ENCODE assay signal across 8 cellular contexts in the genomic region with DNA sequence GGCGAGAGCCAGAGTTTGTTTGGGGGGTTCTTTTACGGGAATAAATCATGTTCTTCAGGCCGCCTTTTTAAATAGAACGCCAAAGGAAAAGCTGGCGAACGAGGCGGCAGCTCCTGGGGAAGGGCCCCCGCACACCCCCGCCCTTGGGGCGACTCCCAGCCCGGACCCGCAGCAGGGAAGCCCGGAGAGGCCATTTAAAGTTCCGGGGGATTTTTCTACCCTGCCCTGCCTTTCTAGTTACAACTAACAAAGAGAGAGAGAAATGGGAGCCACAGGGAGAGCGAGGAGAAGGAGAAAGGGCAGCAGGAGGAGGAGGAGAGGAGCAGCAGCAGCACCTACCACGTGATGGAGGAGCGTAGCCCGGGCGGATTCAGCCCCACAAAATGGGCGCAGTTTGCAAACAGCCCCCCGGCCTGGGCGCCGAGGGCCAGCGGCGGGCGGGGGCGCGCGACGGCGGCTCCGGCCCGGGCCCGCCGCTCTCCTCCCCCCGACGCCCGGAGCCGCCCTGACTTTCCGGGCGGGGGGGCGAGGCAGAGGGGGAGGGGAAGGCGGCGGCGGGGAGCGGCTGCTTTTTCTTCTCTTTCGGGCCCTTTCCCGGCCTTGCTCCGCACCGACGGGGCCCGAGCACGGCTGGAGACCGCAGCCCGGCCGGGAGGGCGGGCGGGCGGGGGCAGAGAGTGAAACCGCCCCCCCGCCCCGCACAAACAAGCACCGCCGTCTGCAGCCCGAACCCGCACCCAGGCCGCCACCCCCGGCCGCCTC. TPM values are rescaled to one million over a fixed set of nuclear protein-coding genes. Genes with fewer than 3 reads are reported as not detected.
DNase-seq lines count a peak whose midpoint lies in the region; ATAC-seq and TF ChIP-seq lines count a peak whose summit lies in the region.

No MANE protein-coding gene starts in this region.

- H3K27me3 Mint-ChIP-seq in neural crest cell (ENCODE audit: low read depth) = no peaks in the 10 kb centered on the region

- peaks cover 2% of the 10 kb centered on the region for H3K36me3 Mint-ChIP-seq in neural crest cell (ENCODE audit: low read depth)

- H3K4me1 Mint-ChIP-seq in neural crest cell = peaks cover 44% of the 10 kb centered on the region

- H3K27ac Mint-ChIP-seq in neural crest cell (ENCODE audit: unreplicated experiment) = peak overlapping the region; percentile 98

- TF ChIP-seq CTCF in fibroblast of villous mesenchyme (IDR thresholded peaks at IDR 0.05; ENCODE audit: insufficient read depth, low read depth, low read length) (no peak), neural crest cell (conservative IDR thresholded peaks at IDR 0.05) (no peak)

- no peaks in the 10 kb centered on the region for H3K9me3 Mint-ChIP-seq in neural crest cell

- H3K4me3 ChIP-seq in fibroblast of villous mesenchyme (ENCODE audit: low read depth, low read length) = peak overlapping the region; percentile 93

- in situ Hi-C loops in KBM-7 (cut with MboI; ENCODE audit: low pct_unique_long_range_greater_than_20kb, low sequenced_read_pairs) = no loop called here

- peak overlapping the region; percentile 91 for H3K4me3 Mint-ChIP-seq in neural crest cell

- DNase-seq in DMS79 treated with DMSO at 0.1 percent for 48 hours (lab: John Stamatoyannopoulos, UW) (peak; percentile 75), KBM-7 (peak; percentile 65), RPMI7951 (ENCODE audit: low read depth) (peak; percentile 56), activated gamma-delta T cell (lab: John Stamatoyannopoulos, UW) (peak; percentile 64), fibroblast of villous mesenchyme (ENCODE audit: low read depth) (peak; percentile 81), neural crest cell (ENCODE audit: low read depth, low spot score) (peak; percentile 69), stromal cell of bone marrow (ENCODE audit: low read depth) (peak; percentile 49)

- ATAC-seq in GM21717 (IDR thresholded peaks at IDR 0.05; ENCODE audit: unreplicated experiment) = peak; percentile 33

RNA-seq across cellular contexts. Expression of a gene that starts 0.6 kb away (rescaled TPM):
- total RNA-seq in RPMI7951 (2014; rRNA removed; shearing (Covaris generic)) = 16.0 and 23.7 TPM in 2 replicates
- total RNA-seq in fibroblast of villous mesenchyme (126 and 171 TPM in 2 replicates), neural crest cell (121 and 126 TPM in 2 replicates)

Comparison
In these comparisons a context has a peak if more than half of its experiments do, and no peak if none do; other contexts are left out.
1. Peak in every context shown above with its lines: DNase-seq, ATAC-seq and H3K4me3 ChIP-seq.